16 cellular contexts compared by ENCODE assay signal in the genomic region with DNA sequence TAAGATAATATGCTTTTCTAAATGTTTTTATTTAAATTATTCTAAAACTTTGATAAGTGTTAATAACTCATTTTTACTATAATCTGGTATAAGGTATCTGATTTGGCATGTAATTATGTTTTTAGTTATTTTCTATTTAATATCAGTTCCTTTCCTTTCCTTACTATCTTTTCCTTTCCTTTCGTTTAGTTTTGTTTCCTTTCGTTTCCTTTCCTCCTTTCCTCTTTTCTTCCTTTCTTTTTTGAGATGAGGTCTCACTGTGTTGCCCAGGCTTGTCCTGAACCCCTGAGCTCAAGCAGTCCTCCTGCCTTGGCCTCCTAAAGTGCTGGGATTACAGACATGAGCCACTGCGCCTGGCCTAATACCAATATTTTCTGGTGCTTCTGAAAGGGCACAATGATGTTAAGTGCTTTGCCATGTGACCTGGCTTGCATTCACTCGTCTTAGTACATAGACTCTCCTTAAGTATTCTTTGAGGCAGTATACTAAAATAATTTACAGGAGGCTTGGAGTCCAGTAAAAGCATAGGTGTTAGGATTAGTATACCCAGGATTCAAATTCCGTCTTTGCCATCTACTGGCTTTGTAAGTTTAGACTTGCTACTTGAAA. TPM values are rescaled to one million over a fixed set of nuclear protein-coding genes. Genes with fewer than 3 reads are reported as not detected.
DNase-seq lines count a peak whose midpoint lies in the region; ATAC-seq and TF ChIP-seq lines count a peak whose summit lies in the region.
"Had no signal": no experiment of that assay in that cellular context is flagged by ENCODE, and none has a peak within 500 bp of the region (broad histone marks: within the 10 kb centered on the region; RNA-seq: fewer than 3 reads in every experiment).

No MANE protein-coding gene starts in this region.

- POLR2A ChIA-PET in PC-9 (lab: Charles Lee; ENCODE audit: unreplicated experiment) = no interaction called here

- TF ChIP-seq CTCF in PC-9 (conservative IDR thresholded peaks at IDR 0.05) = no peak
- TF ChIP-seq CTCF in mesothelial cell of epicardium (IDR thresholded peaks at IDR 0.05; ENCODE audit: unreplicated experiment) = no peak

- H4K20me1 ChIP-seq in PC-9 (ENCODE audit: insufficient read depth) = peaks cover 8% of the 10 kb centered on the region; the same call in 1 of the 2 replicates

- peaks cover 73% of the 10 kb centered on the region for H3K79me2 ChIP-seq in PC-9 (ENCODE audit: low read depth)

- H3K4me3 ChIP-seq in PC-9 (no peak overlapping the region), skeletal muscle tissue (ENCODE audit: low read length in 3 of 3) (no peak overlapping the region)
- H3K4me3 ChIP-seq: GM12878, heart left ventricle had no signal

- ATAC-seq in effector memory CD8-positive, alpha-beta T cell (replicated peaks) = no peak
- ATAC-seq: GM12878, left lobe of liver had no signal

- no peak overlapping the region for H3K9ac ChIP-seq in skeletal muscle tissue (ENCODE audit: low read depth in 1 of 3, low read length in 3 of 3)
- H3K9ac ChIP-seq: SK-N-SH had no signal

- peak overlapping the region; percentile 46 for H3K27ac Mint-ChIP-seq in activated CD4-positive, alpha-beta T cell treated with anti-CD3 and anti-CD28 coated beads, Interleukin-2, amount 10 ng/mL, durations not matched to agents 24 days and 14 days
- H3K27ac Mint-ChIP-seq in effector memory CD8-positive, alpha-beta T cell = peak overlapping the region; percentile 10 to 14
- no peak overlapping the region for H3K27ac Mint-ChIP-seq in mesothelial cell of epicardium

- no peaks in the 10 kb centered on the region for H3K9me2 ChIP-seq in PC-9 (ENCODE audit: insufficient read depth)
- H3K9me2 ChIP-seq: SK-N-SH had no signal

- H3K36me3 Mint-ChIP-seq in activated CD4-positive, alpha-beta T cell treated with anti-CD3 and anti-CD28 coated beads, Interleukin-2, amount 10 ng/mL, durations not matched to agents 24 days and 14 days (ENCODE audit: low read depth) = peaks cover 47% of the 10 kb centered on the region
- peaks cover 47% of the 10 kb centered on the region for H3K36me3 Mint-ChIP-seq in effector memory CD8-positive, alpha-beta T cell (ENCODE audit: insufficient read depth)
- peaks cover 22% of the 10 kb centered on the region for H3K36me3 Mint-ChIP-seq in mesothelial cell of epicardium

- H3K4me3 Mint-ChIP-seq in activated CD4-positive, alpha-beta T cell treated with anti-CD3 and anti-CD28 coated beads, Interleukin-2, amount 10 ng/mL, durations not matched to agents 24 days and 14 days = no peak overlapping the region
- no peak overlapping the region for H3K4me3 Mint-ChIP-seq in effector memory CD8-positive, alpha-beta T cell
- no peak overlapping the region for H3K4me3 Mint-ChIP-seq in mesothelial cell of epicardium

- H3K4me1 ChIP-seq in PC-9 (replicated peaks; ENCODE audit: insufficient read depth) (peaks cover 15% of the 10 kb centered on the region), skeletal muscle tissue (ENCODE audit: control insufficient read depth in 3 of 3, insufficient read depth in 3 of 3, low read length in 3 of 3) (no peaks in the 10 kb centered on the region)

- CTCF ChIA-PET in PC-9 (lab: Charles Lee) = no interaction called here

- no peaks in the 10 kb centered on the region for H3K27me3 ChIP-seq in PC-9 (ENCODE audit: insufficient read depth, low read depth)
- no peaks in the 10 kb centered on the region for H3K27me3 ChIP-seq in skeletal muscle tissue (ENCODE audit: control insufficient read depth in 3 of 3, insufficient read depth in 3 of 3, low read length in 3 of 3)
- H3K27me3 ChIP-seq: heart left ventricle, neutrophil had no signal

- H3K9me3 ChIP-seq in PC-9 (ENCODE audit: insufficient read depth, low read depth) (no peaks in the 10 kb centered on the region), skeletal muscle tissue (ENCODE audit: control insufficient read depth in 3 of 3, low read length in 3 of 3) (no peaks in the 10 kb centered on the region)
- H3K9me3 ChIP-seq: heart left ventricle, neutrophil, SK-N-SH had no signal

- intact Hi-C loops in activated CD4-positive, alpha-beta T cell treated with anti-CD3 and anti-CD28 coated beads, Interleukin-2, amount 10 ng/mL, durations not matched to agents 24 days and 14 days (cut with micrococcal nuclease) = no loop called here
- intact Hi-C loops in PC-9 (cut with micrococcal nuclease; ENCODE audit: unreplicated experiment) = no loop called here

- no peaks in the 10 kb centered on the region for H3K9me3 Mint-ChIP-seq in activated CD4-positive, alpha-beta T cell treated with anti-CD3 and anti-CD28 coated beads, Interleukin-2, amount 10 ng/mL, durations not matched to agents 24 days and 14 days
- no peaks in the 10 kb centered on the region for H3K9me3 Mint-ChIP-seq in effector memory CD8-positive, alpha-beta T cell
- no peaks in the 10 kb centered on the region for H3K9me3 Mint-ChIP-seq in mesothelial cell of epicardium

- H3K27me3 Mint-ChIP-seq in activated CD4-positive, alpha-beta T cell treated with anti-CD3 and anti-CD28 coated beads, Interleukin-2, amount 10 ng/mL, durations not matched to agents 24 days and 14 days = no peaks in the 10 kb centered on the region
- H3K27me3 Mint-ChIP-seq in effector memory CD8-positive, alpha-beta T cell = no peaks in the 10 kb centered on the region
- no peaks in the 10 kb centered on the region for H3K27me3 Mint-ChIP-seq in mesothelial cell of epicardium (ENCODE audit: low read depth)

- no peak for DNase-seq in activated CD4-positive, alpha-beta T cell treated with anti-CD3 and anti-CD28 coated beads, Interleukin-2, amount 10 ng/mL, durations not matched to agents 24 days and 14 days
- DNase-seq in activated CD4-positive, alpha-beta T cell treated with anti-CD3 and anti-CD28 coated beads, Interleukin-2, amount 50 U/mL, for 1 hour = no peak
- DNase-seq in PC-9 (no peak), mesothelial cell of epicardium (ENCODE audit: low spot score in 2 of 2, unreplicated experiment in 2 of 2) (no peak), NCI-H2107 treated with DMSO at 0.1 percent for 48 hours (lab: John Stamatoyannopoulos, UW; ENCODE audit: unreplicated experiment) (no peak), superior temporal gyrus (ENCODE audit: extremely low spot score) (no peak)
- no peak for DNase-seq in effector memory CD8-positive, alpha-beta T cell
- DNase-seq: activated gamma-delta T cell, H7, heart left ventricle, NCI-H748 treated with DMSO at 0.1 percent for 48 hours, SK-N-SH had no signal

- no peak overlapping the region for H2AFZ ChIP-seq in PC-9

- BruUV-seq in PC-9 (replicated peaks; lab: Mats Ljungman, UMichigan) = no TSS peak

- H3K27ac ChIP-seq in PC-9 (peak overlapping the region; percentile 76), skeletal muscle tissue (ENCODE audit: low read depth, low read length) (peak overlapping the region; percentile 8)

- peaks cover 14% of the 10 kb centered on the region; the same call in 1 of the 2 replicates for H3F3A ChIP-seq in PC-9 (ENCODE audit: insufficient read depth, low read depth)

- H3K4me1 Mint-ChIP-seq in activated CD4-positive, alpha-beta T cell treated with anti-CD3 and anti-CD28 coated beads, Interleukin-2, amount 10 ng/mL, durations not matched to agents 24 days and 14 days = peaks cover 45% of the 10 kb centered on the region
- peaks cover 23 to 67% of the 10 kb centered on the region in 2 donors for H3K4me1 Mint-ChIP-seq in effector memory CD8-positive, alpha-beta T cell (ENCODE audit: low read depth in 2 of 2)
- H3K4me1 Mint-ChIP-seq in mesothelial cell of epicardium = peaks cover 4% of the 10 kb centered on the region

- H3K36me3 ChIP-seq in PC-9 (ENCODE audit: low read depth) = peaks cover 21% of the 10 kb centered on the region
- peaks cover 2 to 27% (median 9%) of the 10 kb centered on the region in 3 donors for H3K36me3 ChIP-seq in skeletal muscle tissue (ENCODE audit: control insufficient read depth in 3 of 3, insufficient read depth in 3 of 3, low read length in 3 of 3)

- H3K4me2 ChIP-seq in PC-9 = no peak overlapping the region
- H3K4me2 ChIP-seq: SK-N-SH had no signal

RNA-seq across cellular contexts. Expression of a gene that starts 18.7 kb away (rescaled TPM):
- 51.8 and 54.9 TPM in 2 replicates for total RNA-seq in activated CD4-positive, alpha-beta T cell treated with anti-CD3 and anti-CD28 coated beads, Interleukin-2, amount 10 ng/mL, durations not matched to agents 24 days and 14 days
- total RNA-seq in PC-9 (2021) = 26.5 and 30.4 TPM in 2 replicates
- total RNA-seq in skeletal muscle tissue = 29.7 TPM
- total RNA-seq in mesothelial cell of epicardium = 34.3 to 39.9 TPM (median 36.5 TPM) in 3 replicates

RNA-seq across cellular contexts. Expression of a gene that starts 18.8 kb away (rescaled TPM):
- 0.26 and 2.7 TPM in 2 replicates for total RNA-seq in activated CD4-positive, alpha-beta T cell treated with anti-CD3 and anti-CD28 coated beads, Interleukin-2, amount 10 ng/mL, durations not matched to agents 24 days and 14 days
- total RNA-seq in PC-9 (2021) = 8.2 and 12.6 TPM in 2 replicates
- total RNA-seq in skeletal muscle tissue = 12.5 TPM
- 8.9 to 12.8 TPM (median 9.3 TPM) in 3 replicates for total RNA-seq in mesothelial cell of epicardium
